8 cellular contexts compared by ENCODE assay signal in genomic region chr2:133886735-133887675, GRCh38.
DNase-seq lines count a peak whose midpoint lies in the region; ATAC-seq and TF ChIP-seq lines count a peak whose summit lies in the region.

No MANE protein-coding gene starts in this region.

- 28% methylated on average over 19 of the region's 19 CpGs for WGBS in prostate gland

- no peak for TF ChIP-seq POLR2A in prostate gland (IDR thresholded peaks at IDR 0.05)

- H3K4me3 Mint-ChIP-seq in activated naive CD8-positive, alpha-beta T cell treated with anti-CD3 and anti-CD28 coated beads for 36 hours, result no peak overlapping the region

- no peaks in the 10 kb centered on the region for H3K36me3 Mint-ChIP-seq in activated naive CD8-positive, alpha-beta T cell treated with anti-CD3 and anti-CD28 coated beads for 36 hours

- H3K4me3 ChIP-seq in RWPE2 (ENCODE audit: severe bottlenecking) (no peak overlapping the region), cardiac muscle cell (no peak overlapping the region), prostate gland (no peak overlapping the region)

- H3K36me3 ChIP-seq in RWPE2 (ENCODE audit: low read depth), result no peaks in the 10 kb centered on the region
- H3K36me3 ChIP-seq in cardiac muscle cell, result no peaks in the 10 kb centered on the region
- H3K36me3 ChIP-seq in prostate gland, result no peaks in the 10 kb centered on the region

- H3K27ac ChIP-seq in RWPE2 (ENCODE audit: poor library complexity, severe bottlenecking) (no peak overlapping the region), cardiac muscle cell (no peak overlapping the region), prostate gland (no peak overlapping the region)

- TF ChIP-seq CTCF in RWPE2 (IDR thresholded peaks at IDR 0.05; ENCODE audit: poor library complexity, severe bottlenecking) (peak; percentile 81), cardiac muscle cell (IDR thresholded peaks at IDR 0.05; ENCODE audit: low read depth, low read length) (peak; percentile 65), prostate gland (IDR thresholded peaks at IDR 0.05) (peak in 3 of 4 experiments; percentile 47 to 57 (median 56))

- H3K9me3 ChIP-seq in RWPE2 (ENCODE audit: severe bottlenecking), result no peaks in the 10 kb centered on the region
- no peaks in the 10 kb centered on the region for H3K9me3 ChIP-seq in cardiac muscle cell (ENCODE audit: low read depth)
- no peaks in the 10 kb centered on the region for H3K9me3 ChIP-seq in prostate gland

- H3K27me3 ChIP-seq in RWPE2 (ENCODE audit: insufficient read depth, poor library complexity, severe bottlenecking), result no peaks in the 10 kb centered on the region
- H3K27me3 ChIP-seq in cardiac muscle cell, result no peaks in the 10 kb centered on the region
- H3K27me3 ChIP-seq in prostate gland (replicated peaks; ENCODE audit: insufficient read depth), result no peaks in the 10 kb centered on the region

- no peak overlapping the region for H3K27ac Mint-ChIP-seq in activated naive CD8-positive, alpha-beta T cell treated with anti-CD3 and anti-CD28 coated beads for 36 hours

- H3K4me1 ChIP-seq in RWPE2 (ENCODE audit: insufficient read depth, poor library complexity, severe bottlenecking) (peaks cover 5% of the 10 kb centered on the region), cardiac muscle cell (ENCODE audit: low read depth) (peaks cover 5% of the 10 kb centered on the region), prostate gland (replicated peaks) (no peaks in the 10 kb centered on the region)

- DNase-seq in DMS 273 (lab: John Stamatoyannopoulos, UW; ENCODE audit: unreplicated experiment), result peak; percentile 88
- DNase-seq in LoVo (ENCODE audit: low spot score), result peak; percentile 42
- DNase-seq in RWPE2 (ENCODE audit: low spot score), result no peak
- DNase-seq in activated naive CD8-positive, alpha-beta T cell treated with anti-CD3 and anti-CD28 coated beads for 36 hours, result peak; percentile 28
- peak; percentile 61 to 88 for DNase-seq in cardiac muscle cell (ENCODE audit: low read depth in 1 of 2, low spot score in 1 of 2)
- peak; percentile 71 for DNase-seq in prostate gland (ENCODE audit: low spot score)

- no peaks in the 10 kb centered on the region for H3K4me1 Mint-ChIP-seq in activated naive CD8-positive, alpha-beta T cell treated with anti-CD3 and anti-CD28 coated beads for 36 hours

- no peaks in the 10 kb centered on the region for H3K9me3 Mint-ChIP-seq in activated naive CD8-positive, alpha-beta T cell treated with anti-CD3 and anti-CD28 coated beads for 36 hours

- intact Hi-C loops in prostate gland (cut with DNase I), result loop anchor here (5.0 kb wide), 3 partner anchors 230 to 525 kb away; no protein-coding TSS in a partner anchor

- ATAC-seq in GM21528 (IDR thresholded peaks at IDR 0.05; ENCODE audit: low FRiP score, unreplicated experiment), result peak; percentile 79
- peak; percentile 83 for ATAC-seq in RWPE2 (ENCODE audit: low read depth)
- ATAC-seq in HG03196 (IDR thresholded peaks at IDR 0.05; ENCODE audit: unreplicated experiment), result no peak

- H3K27me3 Mint-ChIP-seq in activated naive CD8-positive, alpha-beta T cell treated with anti-CD3 and anti-CD28 coated beads for 36 hours, result peaks cover 24% of the 10 kb centered on the region
